ENCODE assay signal across 8 cellular contexts in the genomic region with DNA sequence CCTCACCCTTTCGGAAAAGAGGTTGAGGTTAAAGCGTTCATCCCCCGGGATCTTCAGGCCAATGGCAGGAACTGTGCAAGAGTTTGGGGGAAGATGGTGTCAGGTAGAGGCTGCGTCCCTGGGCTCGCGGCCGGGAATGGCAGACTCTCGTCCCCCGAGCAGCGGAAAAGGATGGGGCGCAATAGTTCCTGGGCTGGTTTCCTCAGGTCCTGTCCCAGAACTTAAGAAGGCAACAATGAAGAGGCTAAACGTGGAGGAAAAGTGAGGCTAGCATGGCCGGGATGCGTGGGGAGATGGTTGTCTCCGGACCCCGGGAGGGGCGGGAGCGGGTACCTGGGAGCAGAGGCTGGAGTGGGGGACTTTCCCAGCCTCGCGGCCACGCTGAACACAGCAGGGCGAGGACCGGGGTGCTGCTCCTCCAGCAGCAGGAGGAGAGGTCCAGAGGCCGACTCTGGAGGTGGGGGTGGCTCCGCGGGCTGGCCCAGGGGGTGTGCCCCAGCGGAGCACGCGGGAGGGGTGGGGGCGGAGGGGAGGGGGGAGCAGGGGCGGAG. TPM values are rescaled to one million over a fixed set of nuclear protein-coding genes. Genes with fewer than 3 reads are reported as not detected.
DNase-seq lines count a peak whose midpoint lies in the region; ATAC-seq, FAIRE-seq and TF ChIP-seq lines count a peak whose summit lies in the region.

No MANE protein-coding gene starts in this region.

- no peak overlapping the region for H2AFZ ChIP-seq in K562 (ENCODE audit: low read depth, low read length)

- BruUV-seq in K562 (replicated peaks; lab: Mats Ljungman, UMichigan) = no TSS peak

- H3K4me3 ChIP-seq in K562 (no peak overlapping the region), testis (peak overlapping the region; percentile 45 to 56)

- no peaks in the 10 kb centered on the region for H3K79me2 ChIP-seq in K562 (ENCODE audit: control insufficient read depth, insufficient read depth, low read length)

- no peaks in the 10 kb centered on the region for H3K36me3 ChIP-seq in K562 (ENCODE audit: control insufficient read depth, insufficient read depth, low read length)
- H3K36me3 ChIP-seq in testis (ENCODE audit: low read depth, missing control alignments) = no peaks in the 10 kb centered on the region

- peak; percentile 63; the same call in 1 of the 2 replicates for TF ChIP-seq POLR2A in GM12892 (IDR thresholded peaks at IDR 0.05; ENCODE audit: low read depth, low read length)
- TF ChIP-seq POLR2A in K562 (conservative IDR thresholded peaks at IDR 0.05) = no peak
- no peak for TF ChIP-seq POLR2A in testis (IDR thresholded peaks at IDR 0.05)

- ATAC-seq in K562 = no peak
- ATAC-seq in left colon = peak; percentile 44
- no peak for ATAC-seq in HG03460 (IDR thresholded peaks at IDR 0.05; ENCODE audit: unreplicated experiment)

- no peak overlapping the region for H3K9ac ChIP-seq in K562 (ENCODE audit: insufficient read depth in 1 of 2, low read depth in 2 of 2, low read length in 2 of 2)

- peak; percentile 47 for DNase-seq in GM12892 (ENCODE audit: insufficient read length)
- peak; percentile 15 for DNase-seq in LoVo (ENCODE audit: low spot score)
- peak in 2 of 4 experiments; percentile 62 to 64 for DNase-seq in K562 (ENCODE audit: extremely low read depth in 1 of 4, low spot score in 3 of 4)
- peak; percentile 58 to 64 for DNase-seq in left colon
- no peak for DNase-seq in testis
- DNase-seq in GM19238 (ENCODE audit: insufficient read length, low spot score) = no peak
- DNase-seq in HCEC 1CT = no peak

- H3K27me3 ChIP-seq in K562 (ENCODE audit: control insufficient read depth in 2 of 2, insufficient read depth in 2 of 2, low read length in 2 of 2) (peaks cover 65 to 82% of the 10 kb centered on the region in 2 experiments), testis (no peaks in the 10 kb centered on the region)

- FAIRE-seq in GM12892 (lab: Jason Lieb, UNC) = peak; percentile 24
- FAIRE-seq in K562 (lab: Jason Lieb, UNC) = no peak

- in situ Hi-C loops in K562 (cut with MboI) = no loop called here

- CTCF ChIA-PET in K562 (lab: Yijun Ruan, JAX; ENCODE audit: low intra/inter-chr PET ratio) = no interaction called here

- peaks cover 10% of the 10 kb centered on the region for H4K20me1 ChIP-seq in K562 (replicated peaks; ENCODE audit: control insufficient read depth, insufficient read depth, low read length)

- no peaks in the 10 kb centered on the region for H3K9me1 ChIP-seq in K562 (ENCODE audit: control insufficient read depth, insufficient read depth, low read length)

- POLR2A ChIA-PET in K562 (lab: Yijun Ruan, JAX) = interaction anchor here (1.0 to 1.8 kb wide), 2 partner anchors 10 to 15 kb away, joined by 3 to 8 read pairs; no protein-coding TSS in a partner anchor

- no peaks in the 10 kb centered on the region for H3K9me3 ChIP-seq in K562 (replicated peaks; ENCODE audit: control insufficient read depth, insufficient read depth, low read depth, low read length)
- H3K9me3 ChIP-seq in testis = no peaks in the 10 kb centered on the region

- no peak overlapping the region for H3K4me2 ChIP-seq in K562 (ENCODE audit: insufficient read depth, low read length)

- TF ChIP-seq EP300 in K562 (IDR thresholded peaks at IDR 0.05; ENCODE audit: low read length) = no peak

- intact Hi-C loops in K562 (cut with micrococcal nuclease) = no loop called here
- intact Hi-C loops in left colon (cut with DNase I, micrococcal nuclease) = no loop called here
- intact Hi-C loops in testis (cut with DNase I; ENCODE audit: low total_unique reads) = no loop called here

- no peak for TF ChIP-seq CTCF in K562 (IDR thresholded peaks at IDR 0.05 in 2 of 3, conservative IDR thresholded peaks at IDR 0.05 in 1 of 3; ENCODE audit: insufficient read depth in 2 of 3, low read depth in 1 of 3, low read length in 3 of 3)
- TF ChIP-seq CTCF in testis (IDR thresholded peaks at IDR 0.05) = no peak

- WGBS in K562 (ENCODE audit: insufficient coverage, low coverage, missing lambda C conversion rate) = 13% methylated on average over 23 of the region's 31 CpGs
- WGBS in testis, 2 donors = 0 to 3% methylated on average over 10 to 24 of the region's 31 CpGs

- H3K4me1 ChIP-seq in K562 (replicated peaks in 1 of 2; ENCODE audit: control insufficient read depth in 2 of 2, insufficient read depth in 2 of 2, low read length in 2 of 2) (peaks cover 0 to 31% of the 10 kb centered on the region in 2 experiments; a peak in 2 of 5 replicates), testis (peaks cover 4% of the 10 kb centered on the region)

- H3K27ac ChIP-seq in K562 (ENCODE audit: extremely low read depth, low read depth, low read length) (no peak overlapping the region), testis (no peak overlapping the region)

- no peak for TF ChIP-seq RAD21 in K562 (CRISPR knock-in tag; conservative IDR thresholded peaks at IDR 0.05 in 1 of 2, IDR thresholded peaks at IDR 0.05 in 1 of 2)

TF ChIP-seq in K562, 482 proteins besides CTCF, POLR2A, EP300 and RAD21:
- TF ChIP-seq, protein P1, sequence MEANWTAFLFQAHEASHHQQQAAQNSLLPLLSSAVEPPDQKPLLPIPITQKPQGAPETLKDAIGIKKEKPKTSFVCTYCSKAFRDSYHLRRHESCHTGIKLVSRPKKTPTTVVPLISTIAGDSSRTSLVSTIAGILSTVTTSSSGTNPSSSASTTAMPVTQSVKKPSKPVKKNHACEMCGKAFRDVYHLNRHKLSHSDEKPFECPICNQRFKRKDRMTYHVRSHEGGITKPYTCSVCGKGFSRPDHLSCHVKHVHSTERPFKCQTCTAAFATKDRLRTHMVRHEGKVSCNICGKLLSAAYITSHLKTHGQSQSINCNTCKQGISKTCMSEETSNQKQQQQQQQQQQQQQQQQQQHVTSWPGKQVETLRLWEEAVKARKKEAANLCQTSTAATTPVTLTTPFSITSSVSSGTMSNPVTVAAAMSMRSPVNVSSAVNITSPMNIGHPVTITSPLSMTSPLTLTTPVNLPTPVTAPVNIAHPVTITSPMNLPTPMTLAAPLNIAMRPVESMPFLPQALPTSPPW (CRISPR knock-in tag; IDR thresholded peaks at IDR 0.05) = 0 out of 2 replicates have a peak, but pooled peaks have one; percentile 16
- TF ChIP-seq HNRNPL (IDR thresholded peaks at IDR 0.05; ENCODE audit: low read depth, low read length) = no peak

RNA-seq across cellular contexts. Expression of gene IRF5, which starts 0.9 kb away (rescaled TPM):
- polyA plus RNA-seq in GM12892 (2012; ENCODE audit: missing spikeins) = 52.9 TPM
- total RNA-seq in K562 (2011; cell fraction: chromatin; rRNA removed; ENCODE audit: low replicate concordance) = not detected in 2 replicates
- not detected in 2 replicates for total RNA-seq in K562 (2011; cell fraction: nucleolus; rRNA removed)
- not detected in 2 replicates for total RNA-seq in K562 (2011; cell fraction: nucleoplasm; rRNA removed)
- total RNA-seq in K562 (2014; rRNA removed) = not detected in 2 replicates
- not detected in 2 replicates for total RNA-seq in K562 (2014; rRNA removed; fragmentation: Illumina TruSeq; extraction: Trizol)
- total RNA-seq in K562 (2015; rRNA removed; fragmentation: Illumina TruSeq; extraction: Trizol) = not detected in 2 replicates
- total RNA-seq in K562 (2021) = 0.04 and 0.20 TPM in 2 replicates
- not detected in 2 replicates for polyA plus RNA-seq in K562 (2011; rRNA removed)
- polyA plus RNA-seq in K562 (2011; cell fraction: cytosol; rRNA removed) = not detected in 2 replicates
- polyA plus RNA-seq in K562 (2011; cell fraction: nucleus; rRNA removed) = 0.08 and 0.09 TPM in 2 replicates
- polyA plus RNA-seq in K562 (2012) = 0.10 TPM in 1 of 2 replicates, not detected in the other
- polyA plus RNA-seq in K562 (2014; fragmentation: Illumina TruSeq; extraction: Trizol) = not detected in 2 replicates
- polyA plus RNA-seq in K562 (2014; fragmentation: Nextera tagmentation; extraction: Ambion mirVana) = not detected
- not detected in 2 replicates for polyA plus RNA-seq in K562 (2014; rRNA removed)
- not detected in 2 replicates for polyA minus RNA-seq in K562 (2011; rRNA and poly(A)+ RNA removed)
- polyA minus RNA-seq in K562 (2011; cell fraction: cytosol; rRNA and poly(A)+ RNA removed) = not detected in 2 replicates
- not detected in 2 replicates for polyA minus RNA-seq in K562 (2011; cell fraction: nucleus; rRNA and poly(A)+ RNA removed)
- 1 to 10 TPM; 6.6 to 8.5 TPM for total RNA-seq in left colon
- total RNA-seq in testis = 1 to 10 TPM; 2.9 to 5.6 TPM
- 4.6 TPM for polyA plus RNA-seq in testis (ENCODE audit: insufficient read depth, low read depth, low replicate concordance)

RNA-seq across cellular contexts. Expression of gene KCP, which starts 28.1 kb away (rescaled TPM):
- 3.1 TPM for polyA plus RNA-seq in GM12892 (2012; ENCODE audit: missing spikeins)
- 0.19 and 2.1 TPM in 2 replicates for total RNA-seq in K562 (2011; cell fraction: chromatin; rRNA removed; ENCODE audit: low replicate concordance)
- total RNA-seq in K562 (2011; cell fraction: nucleolus; rRNA removed) = 0.79 and 1.3 TPM in 2 replicates
- 0.73 and 0.84 TPM in 2 replicates for total RNA-seq in K562 (2011; cell fraction: nucleoplasm; rRNA removed)
- total RNA-seq in K562 (2014; rRNA removed) (0.09 TPM in 1 of 2 replicates, not detected in the other), K562 (2014; rRNA removed; fragmentation: Illumina TruSeq; extraction: Trizol) (not detected in 2 replicates), K562 (2015; rRNA removed; fragmentation: Illumina TruSeq; extraction: Trizol) (0.15 TPM in 1 of 2 replicates, not detected in the other), K562 (2021) (0.16 TPM in 1 of 2 replicates, not detected in the other), left colon (1 to 10 TPM in 1 of 2 donors, under 1 TPM in 1; 0.81 to 1.6 TPM), testis (1 to 10 TPM in 1 of 2 donors, under 1 TPM in 1; 0.68 to 1.2 TPM)
- polyA plus RNA-seq in K562 (2011; rRNA removed) (0.07 and 0.09 TPM in 2 replicates), K562 (2014; fragmentation: Illumina TruSeq; extraction: Trizol) (not detected in 2 replicates), K562 (2014; fragmentation: Nextera tagmentation; extraction: Ambion mirVana) (under 1 TPM; 0.06 to 0.17 TPM), K562 (2014; rRNA removed) (0.09 and 0.15 TPM in 2 replicates), testis (ENCODE audit: insufficient read depth, low read depth, low replicate concordance) (1.4 TPM)
- polyA plus RNA-seq in K562 (2011; cell fraction: cytosol; rRNA removed) = 0.15 TPM in 1 of 2 replicates, not detected in the other
- polyA plus RNA-seq in K562 (2011; cell fraction: nucleus; rRNA removed) = 0.86 and 1.5 TPM in 2 replicates
- 0.34 and 3.9 TPM in 2 replicates for polyA plus RNA-seq in K562 (2012)
- polyA minus RNA-seq in K562 (2011; rRNA and poly(A)+ RNA removed) = 0.11 TPM in 1 of 2 replicates, not detected in the other
- polyA minus RNA-seq in K562 (2011; cell fraction: cytosol; rRNA and poly(A)+ RNA removed) = not detected in 2 replicates
- 0.54 and 0.67 TPM in 2 replicates for polyA minus RNA-seq in K562 (2011; cell fraction: nucleus; rRNA and poly(A)+ RNA removed)

Comparison
In these comparisons a context has a peak if more than half of its experiments do, and no peak if none do; other contexts are left out.
1. DNase-seq: peak in GM12892 (single experiment), LoVo (single experiment) and left colon (2 of 2); none in testis (single experiment), GM19238 (single experiment) and HCEC 1CT (single experiment).